Comparison of ENCODE assay signal across 12 cellular contexts in genomic region chr20:37529214-37529967, GRCh38. TPM values are rescaled to one million over a fixed set of nuclear protein-coding genes. Genes with fewer than 3 reads are reported as not detected.
DNase-seq lines count a peak whose midpoint lies in the region; ATAC-seq and TF ChIP-seq lines count a peak whose summit lies in the region.
"Had no signal": no experiment of that assay in that cellular context is flagged by ENCODE, and none has a peak within 500 bp of the region (broad histone marks: within the 10 kb centered on the region; RNA-seq: fewer than 3 reads in every experiment).

No MANE protein-coding gene starts in this region.

- no peaks in the 10 kb centered on the region for H3K27me3 ChIP-seq in MG63
- no peaks in the 10 kb centered on the region for H3K27me3 ChIP-seq in upper lobe of right lung

- no peak for DNase-seq in activated CD4-positive, alpha-beta T cell treated with anti-CD3 and anti-CD28 coated beads, Interleukin-2, amount 10 ng/mL, durations not matched to agents 7 days and 5 days
- DNase-seq in activated CD4-positive, alpha-beta T cell treated with anti-CD3 and anti-CD28 coated beads, Interleukin-2, amount 50 U/mL, for 1 hour = no peak
- DNase-seq in MG63 = no peak
- DNase-seq in activated naive CD8-positive, alpha-beta T cell treated with anti-CD3 and anti-CD28 coated beads, Interleukin-2, amount 50 U/mL, for 24 hours = no peak
- no peak for DNase-seq in osteocyte (ENCODE audit: extremely low spot score, unreplicated experiment)
- no peak for DNase-seq in COLO668 (lab: John Stamatoyannopoulos, UW; ENCODE audit: unreplicated experiment)
- no peak for DNase-seq in NCI-H510A treated with DMSO at 0.1 percent for 48 hours (lab: John Stamatoyannopoulos, UW)
- DNase-seq in upper lobe of right lung = no peak
- DNase-seq: erythroblast, NCI-H345, posterior cingulate gyrus, T1000 had no signal

- no peaks in the 10 kb centered on the region for H3K27me3 Mint-ChIP-seq in activated CD4-positive, alpha-beta T cell treated with anti-CD3 and anti-CD28 coated beads, Interleukin-2, amount 10 ng/mL, durations not matched to agents 7 days and 5 days
- H3K27me3 Mint-ChIP-seq in activated naive CD8-positive, alpha-beta T cell treated with anti-CD3 and anti-CD28 coated beads, Interleukin-2, amount 50 U/mL, for 24 hours = no peaks in the 10 kb centered on the region
- H3K27me3 Mint-ChIP-seq in osteocyte (ENCODE audit: unreplicated experiment) = no peaks in the 10 kb centered on the region

- H3K9me3 Mint-ChIP-seq in activated CD4-positive, alpha-beta T cell treated with anti-CD3 and anti-CD28 coated beads, Interleukin-2, amount 10 ng/mL, durations not matched to agents 7 days and 5 days = no peaks in the 10 kb centered on the region
- no peaks in the 10 kb centered on the region for H3K9me3 Mint-ChIP-seq in activated naive CD8-positive, alpha-beta T cell treated with anti-CD3 and anti-CD28 coated beads, Interleukin-2, amount 50 U/mL, for 24 hours
- no peaks in the 10 kb centered on the region for H3K9me3 Mint-ChIP-seq in osteocyte (ENCODE audit: unreplicated experiment)

- TF ChIP-seq CTCF in osteocyte (IDR thresholded peaks at IDR 0.05) (no peak), upper lobe of right lung (IDR thresholded peaks at IDR 0.05) (no peak)

- peaks cover 12% of the 10 kb centered on the region; the same call in 1 of the 2 replicates for H3K36me3 ChIP-seq in MG63
- no peaks in the 10 kb centered on the region for H3K36me3 ChIP-seq in upper lobe of right lung

- H3K27ac Mint-ChIP-seq in activated CD4-positive, alpha-beta T cell treated with anti-CD3 and anti-CD28 coated beads, Interleukin-2, amount 10 ng/mL, durations not matched to agents 7 days and 5 days = peak overlapping the region; percentile 39
- H3K27ac Mint-ChIP-seq in activated naive CD8-positive, alpha-beta T cell treated with anti-CD3 and anti-CD28 coated beads, Interleukin-2, amount 50 U/mL, for 24 hours = peak overlapping the region; percentile 6
- H3K27ac Mint-ChIP-seq in osteocyte (ENCODE audit: unreplicated experiment) = no peak overlapping the region

- CTCF ChIA-PET in activated CD4-positive, alpha-beta T cell treated with anti-CD3 and anti-CD28 coated beads, Interleukin-2, amount 10 ng/mL, durations not matched to agents 7 days and 5 days (lab: Charles Lee) = no interaction called here

- intact Hi-C loops in upper lobe of right lung (cut with DNase I) = loop anchor here (5.0 kb wide), 1 partner anchor 262 kb away; no protein-coding TSS in a partner anchor

- H3K4me3 ChIP-seq in MG63 (peak overlapping the region; percentile 98; the same call in 1 of the 2 replicates), upper lobe of right lung (no peak overlapping the region)

- peaks cover 22% of the 10 kb centered on the region for H3K4me1 ChIP-seq in upper lobe of right lung

- ATAC-seq in activated naive CD8-positive, alpha-beta T cell treated with anti-CD3 and anti-CD28 coated beads, Interleukin-2, amount 50 U/mL, for 24 hours = no peak
- no peak for ATAC-seq in upper lobe of right lung

- no peak overlapping the region for H3K27ac ChIP-seq in upper lobe of right lung

- H3K36me3 Mint-ChIP-seq in activated CD4-positive, alpha-beta T cell treated with anti-CD3 and anti-CD28 coated beads, Interleukin-2, amount 10 ng/mL, durations not matched to agents 7 days and 5 days (ENCODE audit: low read depth) = no peaks in the 10 kb centered on the region
- no peaks in the 10 kb centered on the region for H3K36me3 Mint-ChIP-seq in activated naive CD8-positive, alpha-beta T cell treated with anti-CD3 and anti-CD28 coated beads, Interleukin-2, amount 50 U/mL, for 24 hours (ENCODE audit: low read depth)
- H3K36me3 Mint-ChIP-seq in osteocyte (ENCODE audit: unreplicated experiment) = peaks cover 2% of the 10 kb centered on the region

- H3K9me3 ChIP-seq in MG63 (no peaks in the 10 kb centered on the region), upper lobe of right lung (no peaks in the 10 kb centered on the region)

- peak overlapping the region; percentile 2 for H3K4me3 Mint-ChIP-seq in activated CD4-positive, alpha-beta T cell treated with anti-CD3 and anti-CD28 coated beads, Interleukin-2, amount 10 ng/mL, durations not matched to agents 7 days and 5 days
- peak overlapping the region; percentile 80 for H3K4me3 Mint-ChIP-seq in activated naive CD8-positive, alpha-beta T cell treated with anti-CD3 and anti-CD28 coated beads, Interleukin-2, amount 50 U/mL, for 24 hours
- H3K4me3 Mint-ChIP-seq in osteocyte (ENCODE audit: unreplicated experiment) = peak overlapping the region; percentile 51

- H3K4me1 Mint-ChIP-seq in activated CD4-positive, alpha-beta T cell treated with anti-CD3 and anti-CD28 coated beads, Interleukin-2, amount 10 ng/mL, durations not matched to agents 7 days and 5 days = peaks cover 35% of the 10 kb centered on the region
- peaks cover 37% of the 10 kb centered on the region for H3K4me1 Mint-ChIP-seq in activated naive CD8-positive, alpha-beta T cell treated with anti-CD3 and anti-CD28 coated beads, Interleukin-2, amount 50 U/mL, for 24 hours
- H3K4me1 Mint-ChIP-seq in osteocyte (ENCODE audit: unreplicated experiment) = peaks cover 31% of the 10 kb centered on the region

- POLR2A ChIA-PET in activated CD4-positive, alpha-beta T cell treated with anti-CD3 and anti-CD28 coated beads, Interleukin-2, amount 10 ng/mL, durations not matched to agents 7 days and 5 days (lab: Charles Lee) = no interaction called here

RNA-seq across cellular contexts. Expression of gene BLCAP, which starts 1.7 kb away (rescaled TPM):
- 10 to 100 TPM; 41.1 to 44.1 TPM for total RNA-seq in activated CD4-positive, alpha-beta T cell treated with anti-CD3 and anti-CD28 coated beads, Interleukin-2, amount 10 ng/mL, durations not matched to agents 7 days and 5 days
- total RNA-seq in MG63 (2014; rRNA removed; shearing (Covaris generic); ENCODE audit: low replicate concordance) = 23.6 and 26.6 TPM in 2 replicates
- total RNA-seq in osteocyte (71.9 and 74.5 TPM in 2 replicates), upper lobe of right lung (74.8 TPM)

RNA-seq across cellular contexts. Expression of gene NNAT, which starts 8.3 kb away (rescaled TPM):
- total RNA-seq in activated CD4-positive, alpha-beta T cell treated with anti-CD3 and anti-CD28 coated beads, Interleukin-2, amount 10 ng/mL, durations not matched to agents 7 days and 5 days = under 1 TPM in 1 of 2 experiments, not detected in 1; 0.17 TPM
- not detected in 2 replicates for total RNA-seq in MG63 (2014; rRNA removed; shearing (Covaris generic); ENCODE audit: low replicate concordance)
- total RNA-seq in osteocyte (14.7 and 14.9 TPM in 2 replicates), upper lobe of right lung (0.43 TPM)

Comparison
In these comparisons a context has a peak if more than half of its experiments do, and no peak if none do; other contexts are left out.
1. H3K4me3 Mint-ChIP-seq: peak in every context shown above with its lines; median percentile 80 in activated naive CD8-positive, alpha-beta T cell treated with anti-CD3 and anti-CD28 coated beads, Interleukin-2, amount 50 U/mL, for 24 hours; 51 in osteocyte; 2 in activated CD4-positive, alpha-beta T cell treated with anti-CD3 and anti-CD28 coated beads, Interleukin-2, amount 10 ng/mL, durations not matched to agents 7 days and 5 days.
2. RNA of gene NNAT, which starts 8.3 kb away (total RNA-seq): 14.7 to 14.9 TPM in osteocyte; 0.43 TPM in upper lobe of right lung (single experiment), 0.17 TPM in activated CD4-positive, alpha-beta T cell treated with anti-CD3 and anti-CD28 coated beads, Interleukin-2, amount 10 ng/mL, durations not matched to agents 7 days and 5 days and not detected in MG63; every median in the first group is over 10 times any median in the second.